In genomic region chrX:48789366-48790220, GRCh38 we compare ENCODE assay signal across 27 cellular contexts.
A peak's percentile ranks its signal among the peaks of the same experiment; 100 is the strongest.
DNase-seq lines count a peak whose midpoint lies in the region; ATAC-seq lines count a peak whose summit lies in the region.
"Had no signal": no experiment of that assay in that cellular context is flagged by ENCODE, and none has a peak within 500 bp of the region (broad histone marks: within the 10 kb centered on the region; RNA-seq: fewer than 3 reads in every experiment).

No MANE protein-coding gene starts in this region.

- ATAC-seq in activated naive CD8-positive, alpha-beta T cell treated with anti-CD3 and anti-CD28 coated beads, Interleukin-2, amount 50 U/mL, for 24 hours: no peak
- ATAC-seq in central memory CD8-positive, alpha-beta T cell (replicated peaks; ENCODE audit: extremely low read depth, poor library complexity, severe bottlenecking): no peak
- ATAC-seq in GM18498 (IDR thresholded peaks at IDR 0.05; ENCODE audit: unreplicated experiment): no peak
- ATAC-seq: heart left ventricle, left cardiac atrium, upper lobe of right lung had no signal

- H3K27me3 Mint-ChIP-seq in activated naive CD8-positive, alpha-beta T cell: no peaks in the 10 kb centered on the region
- peaks cover 4% of the 10 kb centered on the region for H3K27me3 Mint-ChIP-seq in activated naive CD8-positive, alpha-beta T cell treated with anti-CD3 and anti-CD28 coated beads, Interleukin-2, amount 50 U/mL, for 24 hours
- H3K27me3 Mint-ChIP-seq in central memory CD8-positive, alpha-beta T cell: peaks cover 9% of the 10 kb centered on the region

- no peaks in the 10 kb centered on the region for H3K9me3 Mint-ChIP-seq in activated naive CD8-positive, alpha-beta T cell (ENCODE audit: low read depth)
- H3K9me3 Mint-ChIP-seq in activated naive CD8-positive, alpha-beta T cell treated with anti-CD3 and anti-CD28 coated beads, Interleukin-2, amount 50 U/mL, for 24 hours: no peaks in the 10 kb centered on the region
- H3K9me3 Mint-ChIP-seq in central memory CD8-positive, alpha-beta T cell: no peaks in the 10 kb centered on the region

- peak overlapping the region; percentile 46 for H3K27ac Mint-ChIP-seq in activated naive CD8-positive, alpha-beta T cell
- no peak overlapping the region for H3K27ac Mint-ChIP-seq in activated naive CD8-positive, alpha-beta T cell treated with anti-CD3 and anti-CD28 coated beads, Interleukin-2, amount 50 U/mL, for 24 hours
- H3K27ac Mint-ChIP-seq in central memory CD8-positive, alpha-beta T cell (ENCODE audit: low read depth): peak overlapping the region; percentile 44

- peaks cover 15% of the 10 kb centered on the region for H3K4me1 Mint-ChIP-seq in activated naive CD8-positive, alpha-beta T cell (ENCODE audit: low read depth)
- peaks cover 3% of the 10 kb centered on the region for H3K4me1 Mint-ChIP-seq in activated naive CD8-positive, alpha-beta T cell treated with anti-CD3 and anti-CD28 coated beads, Interleukin-2, amount 50 U/mL, for 24 hours
- H3K4me1 Mint-ChIP-seq in central memory CD8-positive, alpha-beta T cell: peaks cover 19% of the 10 kb centered on the region

- no peak overlapping the region for H3K4me3 Mint-ChIP-seq in activated naive CD8-positive, alpha-beta T cell
- H3K4me3 Mint-ChIP-seq in activated naive CD8-positive, alpha-beta T cell treated with anti-CD3 and anti-CD28 coated beads, Interleukin-2, amount 50 U/mL, for 24 hours: no peak overlapping the region
- H3K4me3 Mint-ChIP-seq in central memory CD8-positive, alpha-beta T cell: no peak overlapping the region

- H3K36me3 Mint-ChIP-seq in activated naive CD8-positive, alpha-beta T cell: no peaks in the 10 kb centered on the region
- no peaks in the 10 kb centered on the region for H3K36me3 Mint-ChIP-seq in activated naive CD8-positive, alpha-beta T cell treated with anti-CD3 and anti-CD28 coated beads, Interleukin-2, amount 50 U/mL, for 24 hours (ENCODE audit: low read depth)
- H3K36me3 Mint-ChIP-seq in central memory CD8-positive, alpha-beta T cell (ENCODE audit: insufficient read depth): peaks cover 2% of the 10 kb centered on the region

- no peak for DNase-seq in activated naive CD8-positive, alpha-beta T cell treated with anti-CD3 and anti-CD28 coated beads, Interleukin-2, amount 50 U/mL, for 24 hours
- peak; percentile 37 for DNase-seq in SKM-1 treated with dmso at 0.1 percent for 144 hours (lab: John Stamatoyannopoulos, UW; ENCODE audit: unreplicated experiment)
- no peak for DNase-seq in central memory CD8-positive, alpha-beta T cell (ENCODE audit: low spot score in 2 of 2)
- no peak for DNase-seq in stimulated activated CD4-positive, alpha-beta T cell treated with anti-CD3 and anti-CD28 coated beads, Interleukin-4, amount 100 ng/mL, for 1 hour
- DNase-seq in activated gamma-delta T cell treated with Interleukin-2 at 50 U/mL for 16 hours: no peak
- DNase-seq: ACHN; activated CD4-positive, alpha-beta T cell treated with anti-CD3 and anti-CD28 coated beads, Interleukin-2, amount 50 U/mL, for 1 hour; activated CD8-positive, alpha-beta memory T cell treated with anti-CD3 and anti-CD28 coated beads, Interleukin-2, amount 50 U/mL, for 48 hours; activated effector memory CD4-positive, alpha-beta T cell treated with anti-CD3 and anti-CD28 coated beads, Interleukin-2, amount 50 U/mL, for 16 hours; amniotic stem cell; Calu3; effector memory CD4-positive, alpha-beta T cell; foreskin fibroblast; H7; heart left ventricle; left cardiac atrium; mammary epithelial cell; NCI-H1417; NCI-H446 treated with DMSO at 0.1 percent for 48 hours; PC-9; SHP77 treated with DMSO at 0.1 percent for 48 hours; stimulated activated CD8-positive, alpha-beta memory T cell treated with anti-CD3 and anti-CD28 coated beads, Interleukin-4, amount 100 ng/mL, for 48 hours; substantia nigra; upper lobe of right lung; WERI-Rb-1 had no signal
